Comparison of ENCODE assay signal across 1 cellular context in the genomic region with DNA sequence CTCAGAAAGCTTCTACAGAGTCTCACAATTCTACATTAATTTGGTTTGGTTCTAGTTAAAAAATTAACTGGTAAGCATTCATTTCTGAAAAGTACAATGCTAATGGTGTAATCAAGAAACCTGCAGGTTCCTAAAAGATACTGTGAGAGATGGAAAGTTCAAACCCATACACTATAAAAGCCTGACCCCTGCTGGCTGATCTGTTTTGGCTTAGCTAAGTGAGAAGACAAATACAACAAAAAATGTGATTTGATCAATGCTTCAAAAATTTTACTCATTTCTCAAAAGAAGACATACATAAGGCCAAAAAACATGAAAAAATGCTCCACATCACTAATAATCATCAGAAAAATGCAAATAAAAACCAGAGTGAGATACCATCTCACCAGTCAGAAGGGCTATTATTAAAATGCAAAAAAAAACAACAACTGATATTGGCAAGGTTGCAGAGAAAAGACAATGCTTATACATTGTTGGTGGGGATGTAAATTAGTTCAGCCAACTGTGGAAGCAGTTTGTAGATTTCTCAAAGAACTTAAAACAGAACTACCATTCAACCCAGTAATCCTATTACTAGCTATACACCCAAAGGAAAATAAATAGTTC.
TF ChIP-seq lines count a peak whose summit lies in the region.

No MANE protein-coding gene starts in this region.

TF ChIP-seq in GM23338, 12 proteins besides CTCF, POLR2A, EP300 and RAD21 (continued from another document):
- TF ChIP-seq ZNF462 (CRISPR knock-in tag; IDR thresholded peaks at IDR 0.05) (no peak), EZH2phosphoT487 (IDR thresholded peaks at IDR 0.05; ENCODE audit: unreplicated experiment) (no peak), CREB1 (CRISPR knock-in tag; IDR thresholded peaks at IDR 0.05; ENCODE audit: low read depth) (no peak), POLR2AphosphoS5 (IDR thresholded peaks at IDR 0.05; ENCODE audit: low read depth) (no peak), EZH2 (IDR thresholded peaks at IDR 0.05; ENCODE audit: low read depth, unreplicated experiment) (no peak), NANOG (IDR thresholded peaks at IDR 0.05; ENCODE audit: borderline replicate concordance) (no peak), ZNF331 (CRISPR knock-in tag; IDR thresholded peaks at IDR 0.05; ENCODE audit: low read depth) (no peak), STAT1 (IDR thresholded peaks at IDR 0.05; ENCODE audit: unreplicated experiment) (no peak)
- TF ChIP-seq, protein P1, sequence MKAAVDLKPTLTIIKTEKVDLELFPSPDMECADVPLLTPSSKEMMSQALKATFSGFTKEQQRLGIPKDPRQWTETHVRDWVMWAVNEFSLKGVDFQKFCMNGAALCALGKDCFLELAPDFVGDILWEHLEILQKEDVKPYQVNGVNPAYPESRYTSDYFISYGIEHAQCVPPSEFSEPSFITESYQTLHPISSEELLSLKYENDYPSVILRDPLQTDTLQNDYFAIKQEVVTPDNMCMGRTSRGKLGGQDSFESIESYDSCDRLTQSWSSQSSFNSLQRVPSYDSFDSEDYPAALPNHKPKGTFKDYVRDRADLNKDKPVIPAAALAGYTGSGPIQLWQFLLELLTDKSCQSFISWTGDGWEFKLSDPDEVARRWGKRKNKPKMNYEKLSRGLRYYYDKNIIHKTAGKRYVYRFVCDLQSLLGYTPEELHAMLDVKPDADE (IDR thresholded peaks at IDR 0.05): no peak
